ENCODE assay signal across 2 cellular contexts in genomic region chr6:69813508-69813907, GRCh38.
TF ChIP-seq lines count a peak whose summit lies in the region.

No MANE protein-coding gene starts in this region.

TF ChIP-seq in SK-N-SH, 30 proteins besides CTCF, POLR2A, EP300 and RAD21 (continued from another document):
- TF ChIP-seq IRF3 (IDR thresholded peaks at IDR 0.05; ENCODE audit: low read depth, low read length) (no peak), TCF12 (IDR thresholded peaks at IDR 0.05) (no peak), TAF1 (IDR thresholded peaks at IDR 0.05; ENCODE audit: borderline replicate concordance, low read depth, low read length) (no peak), SMC3 (IDR thresholded peaks at IDR 0.05; ENCODE audit: low read depth, low read length) (no peak), MEF2A (IDR thresholded peaks at IDR 0.05; ENCODE audit: borderline replicate concordance, low read depth) (no peak)

TF ChIP-seq in SK-N-SH treated with all-trans-retinoic acid at 6 μM for 48 hours, 23 proteins besides CTCF, POLR2A, EP300 and RAD21 (continued from another document):
- TF ChIP-seq PPARA (CRISPR knock-in tag; IDR thresholded peaks at IDR 0.05; ENCODE audit: borderline replicate concordance): no peak
- no peak for TF ChIP-seq POU6F1 (CRISPR knock-in tag; IDR thresholded peaks at IDR 0.05; ENCODE audit: borderline replicate concordance, low read depth)
TF ChIP-seq in SK-N-SH treated with all-trans-retinoic acid at 6 μM for 48 hours: peak in this region for 0.
